Comparison of ENCODE assay signal across 1 cellular context in the genomic region with DNA sequence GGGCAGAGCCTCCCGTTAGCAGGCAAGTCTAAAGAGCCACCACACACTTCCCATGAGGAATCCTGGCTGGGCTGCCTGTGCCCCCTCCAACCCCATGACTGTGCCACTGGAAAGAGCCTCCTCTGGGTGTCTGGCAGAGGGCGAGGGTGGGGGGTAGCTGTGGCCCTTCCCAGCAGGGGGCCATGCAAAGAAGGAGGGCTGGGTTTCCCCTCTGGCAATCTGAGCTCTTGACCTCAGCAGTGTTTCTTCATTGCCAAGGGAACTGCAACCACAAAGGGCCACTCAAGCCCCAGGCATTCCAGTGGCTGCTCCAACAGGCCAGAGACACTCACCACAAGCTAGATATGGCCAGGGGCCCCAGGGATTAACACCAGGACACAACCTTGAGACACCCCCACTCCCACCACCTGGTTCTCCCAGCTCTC.
TF ChIP-seq lines count a peak whose summit lies in the region.

No MANE protein-coding gene starts in this region.

TF ChIP-seq in WTC11, 78 proteins besides CTCF, POLR2A, EP300 and RAD21 (continued from another document):
- TF ChIP-seq, protein P1, sequence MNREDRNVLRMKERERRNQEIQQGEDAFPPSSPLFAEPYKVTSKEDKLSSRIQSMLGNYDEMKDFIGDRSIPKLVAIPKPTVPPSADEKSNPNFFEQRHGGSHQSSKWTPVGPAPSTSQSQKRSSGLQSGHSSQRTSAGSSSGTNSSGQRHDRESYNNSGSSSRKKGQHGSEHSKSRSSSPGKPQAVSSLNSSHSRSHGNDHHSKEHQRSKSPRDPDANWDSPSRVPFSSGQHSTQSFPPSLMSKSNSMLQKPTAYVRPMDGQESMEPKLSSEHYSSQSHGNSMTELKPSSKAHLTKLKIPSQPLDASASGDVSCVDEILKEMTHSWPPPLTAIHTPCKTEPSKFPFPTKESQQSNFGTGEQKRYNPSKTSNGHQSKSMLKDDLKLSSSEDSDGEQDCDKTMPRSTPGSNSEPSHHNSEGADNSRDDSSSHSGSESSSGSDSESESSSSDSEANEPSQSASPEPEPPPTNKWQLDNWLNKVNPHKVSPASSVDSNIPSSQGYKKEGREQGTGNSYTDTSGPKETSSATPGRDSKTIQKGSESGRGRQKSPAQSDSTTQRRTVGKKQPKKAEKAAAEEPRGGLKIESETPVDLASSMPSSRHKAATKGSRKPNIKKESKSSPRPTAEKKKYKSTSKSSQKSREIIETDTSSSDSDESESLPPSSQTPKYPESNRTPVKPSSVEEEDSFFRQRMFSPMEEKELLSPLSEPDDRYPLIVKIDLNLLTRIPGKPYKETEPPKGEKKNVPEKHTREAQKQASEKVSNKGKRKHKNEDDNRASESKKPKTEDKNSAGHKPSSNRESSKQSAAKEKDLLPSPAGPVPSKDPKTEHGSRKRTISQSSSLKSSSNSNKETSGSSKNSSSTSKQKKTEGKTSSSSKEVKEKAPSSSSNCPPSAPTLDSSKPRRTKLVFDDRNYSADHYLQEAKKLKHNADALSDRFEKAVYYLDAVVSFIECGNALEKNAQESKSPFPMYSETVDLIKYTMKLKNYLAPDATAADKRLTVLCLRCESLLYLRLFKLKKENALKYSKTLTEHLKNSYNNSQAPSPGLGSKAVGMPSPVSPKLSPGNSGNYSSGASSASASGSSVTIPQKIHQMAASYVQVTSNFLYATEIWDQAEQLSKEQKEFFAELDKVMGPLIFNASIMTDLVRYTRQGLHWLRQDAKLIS (CRISPR knock-in tag; IDR thresholded peaks at IDR 0.05; ENCODE audit: borderline replicate concordance): no peak
- TF ChIP-seq KAT7 (CRISPR knock-in tag; IDR thresholded peaks at IDR 0.05; ENCODE audit: borderline replicate concordance) (no peak), ZNF263 (CRISPR knock-in tag; IDR thresholded peaks at IDR 0.05; ENCODE audit: low read depth) (no peak), NFATC4 (CRISPR knock-in tag; IDR thresholded peaks at IDR 0.05) (no peak), ZNF671 (CRISPR knock-in tag; IDR thresholded peaks at IDR 0.05) (no peak), ELF4 (CRISPR knock-in tag; IDR thresholded peaks at IDR 0.05; ENCODE audit: low read depth) (no peak)
